In the genomic region with DNA sequence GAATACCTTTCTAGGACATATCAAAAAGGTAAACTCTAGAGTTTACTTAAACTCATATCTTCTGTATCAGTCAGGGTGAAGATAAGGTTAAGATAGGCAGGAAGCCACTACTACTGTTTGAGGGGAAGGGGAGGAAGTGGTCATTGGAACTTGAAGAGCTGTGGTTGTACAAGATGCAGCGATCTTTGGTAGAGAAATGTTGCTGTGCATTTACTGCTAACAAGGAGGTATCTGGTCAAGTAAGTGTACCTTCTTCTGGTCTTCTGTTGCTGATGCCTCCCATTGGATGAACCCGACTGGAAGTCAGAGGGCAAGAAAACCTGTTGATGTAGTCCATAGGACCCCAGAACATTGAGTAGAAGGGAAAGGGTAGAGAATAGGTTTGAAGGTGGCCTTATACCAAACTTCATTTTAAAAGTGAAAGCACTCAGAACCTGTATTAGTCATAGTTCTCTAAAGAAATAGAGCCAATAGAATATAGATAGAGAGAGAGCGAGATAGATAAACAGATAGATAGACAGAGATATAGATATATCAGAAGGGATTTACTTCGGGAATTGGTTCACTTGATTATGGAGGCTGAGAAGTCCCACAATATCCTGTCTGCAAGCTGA, we compare ENCODE assay signal across 21 cellular contexts. TPM values are rescaled to one million over a fixed set of nuclear protein-coding genes. Genes with fewer than 3 reads are reported as not detected.
A peak's percentile ranks its signal among the peaks of the same experiment; 100 is the strongest.
DNase-seq lines count a peak whose midpoint lies in the region; ATAC-seq, FAIRE-seq and TF ChIP-seq lines count a peak whose summit lies in the region.
"Had no signal": no experiment of that assay in that cellular context is flagged by ENCODE, and none has a peak within 500 bp of the region (broad histone marks: within the 10 kb centered on the region; RNA-seq: fewer than 3 reads in every experiment).

No MANE protein-coding gene starts in this region.

- intact Hi-C loops in activated CD8-positive, alpha-beta T cell treated with anti-CD3 and anti-CD28 coated beads for 36 hours (cut with micrococcal nuclease) = no loop called here
- intact Hi-C loops in esophagus muscularis mucosa (cut with DNase I) (no loop called here), Right ventricle myocardium superior (cut with DNase I) (no loop called here), stomach (cut with DNase I; ENCODE audit: low total_unique reads) (no loop called here), sigmoid colon (cut with DNase I) (no loop called here)

- TF ChIP-seq POLR2A in esophagus muscularis mucosa (IDR thresholded peaks at IDR 0.05; ENCODE audit: low read depth) = no peak
- TF ChIP-seq POLR2A in stomach (IDR thresholded peaks at IDR 0.05) = no peak
- TF ChIP-seq POLR2A in sigmoid colon (IDR thresholded peaks at IDR 0.05) = no peak

- H3K27ac Mint-ChIP-seq in CD4-positive, CD25-positive, alpha-beta regulatory T cell = peak overlapping the region; percentile 59 to 87 (median 85)
- H3K27ac Mint-ChIP-seq in activated CD8-positive, alpha-beta T cell treated with anti-CD3 and anti-CD28 coated beads for 36 hours = peak overlapping the region; percentile 91

- H3K9me3 ChIP-seq in CD4-positive, CD25-positive, alpha-beta regulatory T cell (ENCODE audit: control insufficient read depth in 2 of 2, low read length in 2 of 2) = no peaks in the 10 kb centered on the region
- no peaks in the 10 kb centered on the region for H3K9me3 ChIP-seq in esophagus muscularis mucosa
- peaks cover 0 to 14% (median 12%) of the 10 kb centered on the region in 4 donors for H3K9me3 ChIP-seq in stomach
- H3K9me3 ChIP-seq in sigmoid colon = no peaks in the 10 kb centered on the region
- H3K9me3 ChIP-seq: ovary, suprapubic skin had no signal

- WGBS in esophagus muscularis mucosa = 85% methylated on average over 4 of the region's 4 CpGs
- 75 to 84% (median 81%) methylated on average over 4 of the region's 4 CpGs for WGBS in stomach, 5 donors
- 77 to 91% methylated on average over 4 of the region's 4 CpGs for WGBS in sigmoid colon, 2 donors

- peaks cover 10 to 38% (median 35%) of the 10 kb centered on the region in 4 donors for H3K4me1 Mint-ChIP-seq in CD4-positive, CD25-positive, alpha-beta regulatory T cell
- peaks cover 35% of the 10 kb centered on the region for H3K4me1 Mint-ChIP-seq in activated CD8-positive, alpha-beta T cell treated with anti-CD3 and anti-CD28 coated beads for 36 hours (ENCODE audit: low read depth)

- peaks cover 4% of the 10 kb centered on the region for H3K27me3 Mint-ChIP-seq in CD4-positive, CD25-positive, alpha-beta regulatory T cell
- H3K27me3 Mint-ChIP-seq in activated CD8-positive, alpha-beta T cell treated with anti-CD3 and anti-CD28 coated beads for 36 hours = no peaks in the 10 kb centered on the region

- no peak for FAIRE-seq in GM18507 (lab: Jason Lieb, UNC)
- FAIRE-seq: H54 had no signal

- peaks cover 18% of the 10 kb centered on the region for H3K4me1 ChIP-seq in CD4-positive, CD25-positive, alpha-beta regulatory T cell (ENCODE audit: control insufficient read depth, insufficient read depth, low read length, poor library complexity, severe bottlenecking)
- H3K4me1 ChIP-seq in esophagus muscularis mucosa (no peaks in the 10 kb centered on the region), stomach (no peaks in the 10 kb centered on the region), sigmoid colon (no peaks in the 10 kb centered on the region)
- H3K4me1 ChIP-seq: heart left ventricle, suprapubic skin had no signal

- TF ChIP-seq EP300 in esophagus muscularis mucosa (IDR thresholded peaks at IDR 0.05) (no peak), stomach (IDR thresholded peaks at IDR 0.05) (no peak), sigmoid colon (IDR thresholded peaks at IDR 0.05) (no peak)

- H3K4me3 Mint-ChIP-seq in CD4-positive, CD25-positive, alpha-beta regulatory T cell = peak overlapping the region; percentile 33 to 86 (median 58)
- H3K4me3 Mint-ChIP-seq in activated CD8-positive, alpha-beta T cell treated with anti-CD3 and anti-CD28 coated beads for 36 hours = peak overlapping the region; percentile 60

- no peak for TF ChIP-seq CTCF in activated CD8-positive, alpha-beta T cell treated with anti-CD3 and anti-CD28 coated beads for 36 hours (IDR thresholded peaks at IDR 0.05)
- TF ChIP-seq CTCF in esophagus muscularis mucosa (IDR thresholded peaks at IDR 0.05) = no peak
- TF ChIP-seq CTCF in stomach (IDR thresholded peaks at IDR 0.05) = no peak
- no peak for TF ChIP-seq CTCF in sigmoid colon (IDR thresholded peaks at IDR 0.05)

- peak overlapping the region; percentile 49 for H3K27ac ChIP-seq in CD4-positive, CD25-positive, alpha-beta regulatory T cell (ENCODE audit: insufficient read depth, low read length, poor library complexity, severe bottlenecking)
- no peak overlapping the region for H3K27ac ChIP-seq in esophagus muscularis mucosa (replicated peaks in 1 of 4)
- H3K27ac ChIP-seq in stomach = peak overlapping the region in 1 of 5 donors; percentile 11
- H3K27ac ChIP-seq in sigmoid colon = no peak overlapping the region
- H3K27ac ChIP-seq: ovary, suprapubic skin had no signal

- peak; percentile 95 to 96 for ATAC-seq in CD4-positive, CD25-positive, alpha-beta regulatory T cell (ENCODE audit: low read depth in 2 of 2)
- peak; percentile 90 for ATAC-seq in activated CD8-positive, alpha-beta T cell treated with anti-CD3 and anti-CD28 coated beads for 36 hours
- ATAC-seq in Right ventricle myocardium superior (ENCODE audit: poor library complexity) = no peak
- ATAC-seq: heart left ventricle had no signal

- peak in 2 of 3 donors; percentile 78 to 84 for DNase-seq in CD4-positive, CD25-positive, alpha-beta regulatory T cell
- peak; percentile 2 for DNase-seq in GM18507 (ENCODE audit: extremely low spot score, insufficient read length, low read depth)
- DNase-seq in activated CD8-positive, alpha-beta T cell treated with anti-CD3 and anti-CD28 coated beads for 36 hours = peak; percentile 45
- peak; percentile 21 for DNase-seq in esophagus muscularis mucosa (ENCODE audit: extremely low spot score)
- no peak for DNase-seq in Right ventricle myocardium superior
- DNase-seq in stomach = no peak
- DNase-seq in sigmoid colon = no peak
- DNase-seq: activated CD4-positive, alpha-beta T cell treated with anti-CD3 and anti-CD28 coated beads, Interleukin-2, amount 50 U/mL, for 1 hour; aorta; C1 segment of cervical spinal cord; cortex of kidney; EL; heart left ventricle; kidney glomerular epithelial cell; midbrain; NCI-H1105 treated with DMSO at 0.1 percent for 48 hours; NCI-H510A treated with DMSO at 0.1 percent for 48 hours; ovary had no signal

- POLR2A ChIA-PET in activated CD8-positive, alpha-beta T cell treated with anti-CD3 and anti-CD28 coated beads for 36 hours (lab: Charles Lee) = interaction anchor here (1.1 kb wide), 1 partner anchor 8 kb away, joined by 4 read pairs; no protein-coding TSS in a partner anchor

- no peaks in the 10 kb centered on the region for H3K27me3 ChIP-seq in CD4-positive, CD25-positive, alpha-beta regulatory T cell (ENCODE audit: control insufficient read depth, insufficient read depth, low read length)
- H3K27me3 ChIP-seq in esophagus muscularis mucosa (no peaks in the 10 kb centered on the region), stomach (no peaks in the 10 kb centered on the region), sigmoid colon (no peaks in the 10 kb centered on the region)
- H3K27me3 ChIP-seq: heart left ventricle, ovary, suprapubic skin had no signal

- CTCF ChIA-PET in activated CD8-positive, alpha-beta T cell treated with anti-CD3 and anti-CD28 coated beads for 36 hours (lab: Charles Lee) = no interaction called here

- peak overlapping the region; percentile 76 for H3K4me3 ChIP-seq in CD4-positive, CD25-positive, alpha-beta regulatory T cell (ENCODE audit: low read depth, low read length)
- H3K4me3 ChIP-seq in esophagus muscularis mucosa (no peak overlapping the region), stomach (no peak overlapping the region), sigmoid colon (no peak overlapping the region)
- H3K4me3 ChIP-seq: heart left ventricle, ovary, smooth muscle cell, suprapubic skin had no signal

- peaks cover 4% of the 10 kb centered on the region for H3K36me3 Mint-ChIP-seq in CD4-positive, CD25-positive, alpha-beta regulatory T cell
- peaks cover 15% of the 10 kb centered on the region for H3K36me3 Mint-ChIP-seq in activated CD8-positive, alpha-beta T cell treated with anti-CD3 and anti-CD28 coated beads for 36 hours (ENCODE audit: low read depth)

- no peaks in the 10 kb centered on the region for H3K36me3 ChIP-seq in CD4-positive, CD25-positive, alpha-beta regulatory T cell (ENCODE audit: control insufficient read depth, insufficient read depth, low read length)
- no peaks in the 10 kb centered on the region for H3K36me3 ChIP-seq in esophagus muscularis mucosa
- H3K36me3 ChIP-seq in stomach = no peaks in the 10 kb centered on the region
- H3K36me3 ChIP-seq in sigmoid colon = no peaks in the 10 kb centered on the region
- H3K36me3 ChIP-seq: heart left ventricle, ovary, suprapubic skin had no signal

- H3K9me3 Mint-ChIP-seq in CD4-positive, CD25-positive, alpha-beta regulatory T cell = peaks cover 0 to 16% (median 4%) of the 10 kb centered on the region in 7 donors
- H3K9me3 Mint-ChIP-seq in activated CD8-positive, alpha-beta T cell treated with anti-CD3 and anti-CD28 coated beads for 36 hours = peaks cover 30% of the 10 kb centered on the region

RNA-seq across cellular contexts. Expression of gene TSPAN5, which starts 47.9 kb away (rescaled TPM):
- total RNA-seq in CD4-positive, CD25-positive, alpha-beta regulatory T cell = 21.2 TPM
- polyA plus RNA-seq in CD4-positive, CD25-positive, alpha-beta regulatory T cell = 10 to 100 TPM; 38.8 to 52.7 (median 43.9) TPM
- total RNA-seq in activated CD8-positive, alpha-beta T cell treated with anti-CD3 and anti-CD28 coated beads for 36 hours = 10 to 100 TPM; 18.5 to 21.9 TPM
- total RNA-seq in esophagus muscularis mucosa = 10 to 100 TPM in 3 of 4 donors, 1 to 10 TPM in 1; 9.1 to 16.8 (median 13.3) TPM
- 1.6 TPM for total RNA-seq in Right ventricle myocardium superior
- 10 to 100 TPM in 3 of 5 donors, 1 to 10 TPM in 2; 7.5 to 90.2 (median 18.1) TPM for total RNA-seq in stomach
- 1 to 10 TPM; 1.6 to 5.3 (median 2.9) TPM for polyA plus RNA-seq in stomach
- 10 to 100 TPM; 11.2 to 18.6 (median 13.5) TPM for total RNA-seq in sigmoid colon
- polyA plus RNA-seq in sigmoid colon = 1 to 10 TPM; 1.2 to 4.4 (median 1.8) TPM

Comparison
In these comparisons a context has a peak if more than half of its experiments do, and no peak if none do; other contexts are left out.
1. DNase-seq: peak in CD4-positive, CD25-positive, alpha-beta regulatory T cell (2 of 3), GM18507 (single experiment), activated CD8-positive, alpha-beta T cell treated with anti-CD3 and anti-CD28 coated beads for 36 hours (single experiment) and esophagus muscularis mucosa (single experiment); none in Right ventricle myocardium superior (single experiment), stomach (single experiment) and sigmoid colon (single experiment).